Comparison of ENCODE assay signal across 12 cellular contexts in genomic region chr3:101791778-101792177, GRCh38. TPM values are rescaled to one million over a fixed set of nuclear protein-coding genes. Genes with fewer than 3 reads are reported as not detected.
A peak's percentile ranks its signal among the peaks of the same experiment; 100 is the strongest.
DNase-seq lines count a peak whose midpoint lies in the region; ATAC-seq, FAIRE-seq and TF ChIP-seq lines count a peak whose summit lies in the region.
"Had no signal": no experiment of that assay in that cellular context is flagged by ENCODE, and none has a peak within 500 bp of the region (broad histone marks: within the 10 kb centered on the region; RNA-seq: fewer than 3 reads in every experiment).

No MANE protein-coding gene starts in this region.

- peaks cover 94% of the 10 kb centered on the region for H3K36me3 ChIP-seq in DOHH2 (ENCODE audit: control insufficient read depth, low read length)
- H3K36me3 ChIP-seq in Karpas-422 (ENCODE audit: insufficient read depth, low read length) = peaks cover 87% of the 10 kb centered on the region
- H3K36me3 ChIP-seq in left lung = peaks cover 0 to 75% of the 10 kb centered on the region in 2 donors

- H3K4me2 ChIP-seq in DOHH2 (ENCODE audit: low read length) = peak overlapping the region; percentile 51
- peak overlapping the region; percentile 54 for H3K4me2 ChIP-seq in Karpas-422 (ENCODE audit: low read depth, low read length, poor library complexity, severe bottlenecking)

- H3K27me3 ChIP-seq in DOHH2 (ENCODE audit: control insufficient read depth, low read length) (no peaks in the 10 kb centered on the region), Karpas-422 (ENCODE audit: low read length) (no peaks in the 10 kb centered on the region), left lung (no peaks in the 10 kb centered on the region)

- H3F3A ChIP-seq in DOHH2 (ENCODE audit: control insufficient read depth, insufficient read depth) = peaks cover 23% of the 10 kb centered on the region

- H3K9me3 ChIP-seq in DOHH2 (ENCODE audit: control insufficient read depth, insufficient read depth, low read length) = peaks cover 46% of the 10 kb centered on the region
- 0 out of 2 replicates have a peak, but pooled peaks cover 3% of the 10 kb centered on the region for H3K9me3 ChIP-seq in Karpas-422 (ENCODE audit: low read length)
- H3K9me3 ChIP-seq in left lung = peaks cover 0 to 6% of the 10 kb centered on the region in 2 donors

- intact Hi-C loops in left lung (cut with DNase I) = no loop called here

- DNase-seq in GM19239 (ENCODE audit: insufficient read length, low spot score) (no peak), Karpas-422 (peak; percentile 85), NCI-H524 treated with DMSO at 0.1 percent for 48 hours (lab: John Stamatoyannopoulos, UW) (no peak), left lung (no peak), activated gamma-delta T cell (lab: John Stamatoyannopoulos, UW) (no peak), amniotic stem cell (lab: John Stamatoyannopoulos, UW) (no peak)
- DNase-seq: activated effector memory CD4-positive, alpha-beta T cell treated with anti-CD3 and anti-CD28 coated beads, Interleukin-2, amount 50 U/mL, for 16 hours; NCI-H1436 treated with DMSO at 0.1 percent for 48 hours; occipital lobe had no signal

- H3K4me1 ChIP-seq in DOHH2 (ENCODE audit: control insufficient read depth, low read length) (peaks cover 45% of the 10 kb centered on the region), Karpas-422 (ENCODE audit: low read length) (peaks cover 20% of the 10 kb centered on the region), left lung (peaks cover 0 to 5% of the 10 kb centered on the region in 2 donors)

- H4K20me1 ChIP-seq in DOHH2 (ENCODE audit: control insufficient read depth, insufficient read depth, low read depth, low read length) (no peaks in the 10 kb centered on the region), Karpas-422 (ENCODE audit: insufficient read depth, low read depth, low read length) (no peaks in the 10 kb centered on the region)

- H3K27ac ChIP-seq in DOHH2 (ENCODE audit: low read depth, low read length) (peak overlapping the region; percentile 81), Karpas-422 (ENCODE audit: low read length) (peak overlapping the region; percentile 70), left lung (no peak overlapping the region)

- ATAC-seq in HG02870 (IDR thresholded peaks at IDR 0.05; ENCODE audit: unreplicated experiment) (peak; percentile 98), left lung (no peak)
- ATAC-seq: HCT116 had no signal

- TF ChIP-seq CTCF in DOHH2 (IDR thresholded peaks at IDR 0.05; ENCODE audit: low read depth, low read length, poor library complexity, severe bottlenecking) (no peak), left lung (IDR thresholded peaks at IDR 0.05) (no peak)

- H3K79me2 ChIP-seq in DOHH2 (ENCODE audit: control insufficient read depth, low read length) = peaks cover 55% of the 10 kb centered on the region
- peaks cover 63% of the 10 kb centered on the region for H3K79me2 ChIP-seq in Karpas-422 (ENCODE audit: low read length)

- no peak overlapping the region for H3K9ac ChIP-seq in Karpas-422 (ENCODE audit: low read length)

- H2AFZ ChIP-seq in Karpas-422 (ENCODE audit: low read length) = no peak overlapping the region

- FAIRE-seq in GM19239 (lab: Jason Lieb, UNC) = peak; percentile 98

- H3K4me3 ChIP-seq in DOHH2 (ENCODE audit: low read length) (peak overlapping the region; percentile 59), Karpas-422 (ENCODE audit: low read length) (no peak overlapping the region), left lung (no peak overlapping the region)

- H3K9me2 ChIP-seq in DOHH2 (replicated peaks; ENCODE audit: control insufficient read depth, low read length) (no peaks in the 10 kb centered on the region), Karpas-422 (replicated peaks; ENCODE audit: insufficient read depth, low read length) (no peaks in the 10 kb centered on the region)

RNA-seq across cellular contexts. Expression of gene NXPE3, which starts 12.8 kb away (rescaled TPM):
- total RNA-seq in Karpas-422 (2014; rRNA removed; shearing (Covaris generic); ENCODE audit: low replicate concordance) = 18.6 and 20.2 TPM in 2 replicates
- total RNA-seq in left lung = 10 to 100 TPM; 15.9 to 17.0 TPM

RNA-seq across cellular contexts. Expression of gene NFKBIZ, which starts 57.5 kb away (rescaled TPM):
- 0.76 and 6.3 TPM in 2 replicates for total RNA-seq in Karpas-422 (2014; rRNA removed; shearing (Covaris generic); ENCODE audit: low replicate concordance)
- total RNA-seq in left lung = 10 to 100 TPM; 57.9 to 76.0 TPM

Comparison
In these comparisons a context has a peak if more than half of its experiments do, and no peak if none do; other contexts are left out.
1. H3K27ac ChIP-seq: peak in DOHH2 (single experiment) and Karpas-422 (single experiment); none in left lung (0 of 2).